1 cellular context compared by ENCODE assay signal in genomic region chr2:27159271-27159670, GRCh38.
TF ChIP-seq lines count a peak whose summit lies in the region.

No MANE protein-coding gene starts in this region.

TF ChIP-seq in K562, 482 proteins besides CTCF, POLR2A, EP300 and RAD21:
- TF ChIP-seq NFE2L1 (tag; IDR thresholded peaks at IDR 0.05; ENCODE audit: borderline replicate concordance, low read depth) = no peak
- TF ChIP-seq CBX5 (IDR thresholded peaks at IDR 0.05; ENCODE audit: borderline replicate concordance, low read depth) = no peak
- TF ChIP-seq ZBTB1 (CRISPR knock-in tag; IDR thresholded peaks at IDR 0.05; ENCODE audit: borderline replicate concordance, low read depth) = no peak
- TF ChIP-seq RBM34 (IDR thresholded peaks at IDR 0.05; ENCODE audit: borderline replicate concordance, insufficient read depth, low read length) = no peak
- no peak for TF ChIP-seq ZBTB34 (CRISPR knock-in tag; IDR thresholded peaks at IDR 0.05)
- TF ChIP-seq HOXB6 (CRISPR knock-in tag; IDR thresholded peaks at IDR 0.05; ENCODE audit: borderline replicate concordance) = no peak
- TF ChIP-seq NR2F6 (CRISPR knock-in tag; IDR thresholded peaks at IDR 0.05) = no peak
- no peak for TF ChIP-seq E2F5 (CRISPR knock-in tag; IDR thresholded peaks at IDR 0.05)
- TF ChIP-seq SMARCE1 (IDR thresholded peaks at IDR 0.05) = no peak
